ENCODE assay signal across 16 cellular contexts in the genomic region with DNA sequence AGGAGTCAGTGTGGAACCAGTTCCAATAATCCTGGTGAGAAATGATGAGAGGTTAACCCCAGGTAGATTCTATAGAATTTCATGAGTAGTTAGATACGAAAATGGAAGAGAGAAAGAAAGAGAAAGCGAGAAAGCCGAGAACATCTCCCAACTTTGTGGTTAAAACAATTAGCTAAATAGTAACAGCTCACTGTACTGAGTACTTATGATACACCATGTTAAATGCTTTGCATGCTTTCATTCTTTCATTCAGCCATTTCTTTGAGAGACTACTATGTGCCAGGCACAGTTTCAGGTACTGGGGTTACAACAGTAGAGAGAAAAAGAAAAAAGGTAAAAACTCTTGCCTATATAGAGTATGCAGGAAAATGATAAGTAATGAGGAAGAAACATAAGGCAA.
DNase-seq lines count a peak whose midpoint lies in the region; ATAC-seq and TF ChIP-seq lines count a peak whose summit lies in the region.
"Had no signal": no experiment of that assay in that cellular context is flagged by ENCODE, and none has a peak within 500 bp of the region (broad histone marks: within the 10 kb centered on the region; RNA-seq: fewer than 3 reads in every experiment).

No MANE protein-coding gene starts in this region.

- no peaks in the 10 kb centered on the region for H3K79me2 ChIP-seq in hepatocyte

- intact Hi-C loops in right cardiac atrium (cut with DNase I): no loop called here

- no peaks in the 10 kb centered on the region for H3K36me3 ChIP-seq in hepatocyte (replicated peaks; ENCODE audit: insufficient read depth, low read depth)
- H3K36me3 ChIP-seq in H7 (replicated peaks; ENCODE audit: control insufficient read depth, insufficient read depth, low read length): no peaks in the 10 kb centered on the region
- H3K36me3 ChIP-seq: HAP-1 had no signal

- ATAC-seq in GM21717 (IDR thresholded peaks at IDR 0.05; ENCODE audit: unreplicated experiment) (peak; percentile 88), HG03103 (IDR thresholded peaks at IDR 0.05; ENCODE audit: low read depth, unreplicated experiment) (peak; percentile 63), right cardiac atrium (no peak)

- H3K4me3 ChIP-seq in hepatocyte: no peak overlapping the region
- H3K4me3 ChIP-seq in H7 (ENCODE audit: insufficient read depth, low read depth, low read length): no peak overlapping the region
- H3K4me3 ChIP-seq in right cardiac atrium (ENCODE audit: low read length): no peak overlapping the region
- H3K4me3 ChIP-seq: HAP-1 had no signal

- peak; percentile 21 for DNase-seq in NOMO-1 treated with DMSO at 0.1 percent for 48 hours (lab: John Stamatoyannopoulos, UW; ENCODE audit: unreplicated experiment)
- no peak for DNase-seq in NOMO-1 treated with dmso at 0.1 percent for 144 hours (lab: John Stamatoyannopoulos, UW; ENCODE audit: unreplicated experiment)
- no peak for DNase-seq in hepatocyte (ENCODE audit: low spot score)
- DNase-seq in H7: no peak
- no peak for DNase-seq in right cardiac atrium
- DNase-seq in NCI-H2196 treated with DMSO at 0.1 percent for 48 hours (lab: John Stamatoyannopoulos, UW; ENCODE audit: unreplicated experiment): no peak
- DNase-seq: activated CD4-positive, CD25-positive, alpha-beta regulatory T cell treated with anti-CD3 and anti-CD28 coated beads, Interleukin-2, amount 50 U/mL, for 72 hours; activated naive CD4-positive, alpha-beta T cell treated with anti-CD3 and anti-CD28 coated beads, Interleukin-2, amount 50 U/mL, for 16 hours; COR-L47; immature natural killer cell; KBM-7; NCI-H1930 had no signal

- no peak overlapping the region for H2AFZ ChIP-seq in hepatocyte

- H3K27ac ChIP-seq in hepatocyte: peak overlapping the region; percentile 66
- H3K27ac ChIP-seq in right cardiac atrium (ENCODE audit: low read length): no peak overlapping the region
- H3K27ac ChIP-seq: 22Rv1 had no signal

- no peak overlapping the region for H3K4me2 ChIP-seq in hepatocyte

- H3K27me3 ChIP-seq in hepatocyte (no peaks in the 10 kb centered on the region), H7 (ENCODE audit: control insufficient read depth, insufficient read depth, low read length) (no peaks in the 10 kb centered on the region; the same call in 1 of the 2 replicates), right cardiac atrium (ENCODE audit: control insufficient read depth, insufficient read depth) (no peaks in the 10 kb centered on the region)

- H3K9me3 ChIP-seq in hepatocyte (ENCODE audit: low read depth): no peaks in the 10 kb centered on the region
- H3K9me3 ChIP-seq in right cardiac atrium (ENCODE audit: control insufficient read depth, low read length): no peaks in the 10 kb centered on the region
- H3K9me3 ChIP-seq: HAP-1 had no signal

- peaks cover 13% of the 10 kb centered on the region for H3K4me1 ChIP-seq in hepatocyte (ENCODE audit: insufficient read depth)
- peaks cover 2% of the 10 kb centered on the region for H3K4me1 ChIP-seq in right cardiac atrium (ENCODE audit: control insufficient read depth, insufficient read depth, low read length)
- H3K4me1 ChIP-seq: HAP-1 had no signal

- 96% methylated on average over 3 of the region's 3 CpGs for WGBS in hepatocyte (ENCODE audit: low lambda C conversion rate, missing lambda C conversion rate)
- WGBS in right cardiac atrium: 86% methylated on average over 3 of the region's 3 CpGs

- no peaks in the 10 kb centered on the region for H4K20me1 ChIP-seq in hepatocyte (ENCODE audit: insufficient read depth, poor library complexity, severe bottlenecking)

- TF ChIP-seq CTCF in hepatocyte (IDR thresholded peaks at IDR 0.05; ENCODE audit: poor library complexity): no peak

- H3K9me2 ChIP-seq in hepatocyte (replicated peaks; ENCODE audit: insufficient read depth): no peaks in the 10 kb centered on the region

Comparison
In these comparisons a context has a peak if more than half of its experiments do, and no peak if none do; other contexts are left out.
1. ATAC-seq: peak in GM21717 (single experiment) and HG03103 (single experiment); none in right cardiac atrium (0 of 2).